Comparison of ENCODE assay signal across 9 cellular contexts in genomic region chr2:36354816-36355156, GRCh38. TPM values are rescaled to one million over a fixed set of nuclear protein-coding genes. Genes with fewer than 3 reads are reported as not detected.
A peak's percentile ranks its signal among the peaks of the same experiment; 100 is the strongest.
DNase-seq lines count a peak whose midpoint lies in the region; ATAC-seq and TF ChIP-seq lines count a peak whose summit lies in the region.
"Had no signal": no experiment of that assay in that cellular context is flagged by ENCODE, and none has a peak within 500 bp of the region (broad histone marks: within the 10 kb centered on the region; RNA-seq: fewer than 3 reads in every experiment).

No MANE protein-coding gene starts in this region.

- H3K36me3 Mint-ChIP-seq in endodermal cell (ENCODE audit: low read depth): no peaks in the 10 kb centered on the region
- no peaks in the 10 kb centered on the region for H3K36me3 Mint-ChIP-seq in nephron (ENCODE audit: low read depth)

- DNase-seq in AG09309 (ENCODE audit: low read depth): no peak
- no peak for DNase-seq in OCI-LY7 (ENCODE audit: low spot score)
- DNase-seq in endodermal cell: no peak
- no peak for DNase-seq in NCI-H1694 treated with DMSO at 0.1 percent for 48 hours (lab: John Stamatoyannopoulos, UW)
- no peak for DNase-seq in effector CD8-positive, alpha-beta T cell (lab: John Stamatoyannopoulos, UW)
- DNase-seq: stimulated activated naive CD4-positive, alpha-beta T cell treated with Interleukin-2 at 50 U/mL for 16 hours had no signal

- H3K27me3 Mint-ChIP-seq in endodermal cell (ENCODE audit: insufficient read depth): peaks cover 14% of the 10 kb centered on the region
- peaks cover 29% of the 10 kb centered on the region for H3K27me3 Mint-ChIP-seq in nephron (ENCODE audit: low read depth)

- H3K9me3 ChIP-seq in OCI-LY7 (ENCODE audit: low read length): no peaks in the 10 kb centered on the region
- H3K9me3 ChIP-seq in endodermal cell (ENCODE audit: control insufficient read depth, low read length): no peaks in the 10 kb centered on the region

- no peaks in the 10 kb centered on the region for H3K9me2 ChIP-seq in OCI-LY7 (ENCODE audit: insufficient read depth, low read length)

- peaks cover 49% of the 10 kb centered on the region for H3K4me1 Mint-ChIP-seq in endodermal cell
- peaks cover 28% of the 10 kb centered on the region for H3K4me1 Mint-ChIP-seq in nephron

- no peak overlapping the region for H3K27ac ChIP-seq in OCI-LY7 (ENCODE audit: low read depth, low read length, poor library complexity, severe bottlenecking)
- H3K27ac ChIP-seq in endodermal cell (ENCODE audit: low read depth, low read length): no peak overlapping the region

- CTCF ChIA-PET in OCI-LY7 (lab: Charles Lee; ENCODE audit: unreplicated experiment): no interaction called here

- POLR2A ChIA-PET in OCI-LY7 (lab: Charles Lee): interaction anchor here (0.6 kb wide), 2 partner anchors 57 to 141 kb away, joined by 3 to 5 read pairs; no protein-coding TSS in a partner anchor

- TSS peak; percentile 64 for BruUV-seq in OCI-LY7 (replicated peaks; lab: Mats Ljungman, UMichigan)

- WGBS in endodermal cell (ENCODE audit: insufficient coverage in 1 of 2, insufficient read length in 1 of 2), 2 experiments: 15 to 16% methylated on average over 9 to 12 of the region's 12 CpGs

- H3K4me3 Mint-ChIP-seq in endodermal cell (peak overlapping the region; percentile 89), nephron (peak overlapping the region; percentile 84 to 85 (median 84))

- H3K27me3 ChIP-seq in endodermal cell (ENCODE audit: control insufficient read depth, insufficient read depth, low read length, poor library complexity, severe bottlenecking): peaks cover 10% of the 10 kb centered on the region

- H3K9ac ChIP-seq in endodermal cell (ENCODE audit: extremely low read depth, low read length, poor library complexity, severe bottlenecking): peak overlapping the region; percentile 24

- TF ChIP-seq CTCF in AG09309 (IDR thresholded peaks at IDR 0.05; ENCODE audit: control insufficient read depth, insufficient read depth, low read depth, low read length, missing control alignments) (no peak), OCI-LY7 (conservative IDR thresholded peaks at IDR 0.05; ENCODE audit: low read length) (no peak), endodermal cell (conservative IDR thresholded peaks at IDR 0.05) (no peak), nephron (IDR thresholded peaks at IDR 0.05; ENCODE audit: unreplicated experiment in 3 of 3) (no peak)

- H3K36me3 ChIP-seq in OCI-LY7 (ENCODE audit: insufficient read depth, low read length) (no peaks in the 10 kb centered on the region), endodermal cell (ENCODE audit: control insufficient read depth, insufficient read depth, low read length) (no peaks in the 10 kb centered on the region)

- H3K9me3 Mint-ChIP-seq in endodermal cell (no peaks in the 10 kb centered on the region), nephron (no peaks in the 10 kb centered on the region)

- peaks cover 53% of the 10 kb centered on the region for H3K4me1 ChIP-seq in OCI-LY7 (ENCODE audit: insufficient read depth, low read length, poor library complexity, severe bottlenecking)
- H3K4me1 ChIP-seq in endodermal cell (ENCODE audit: control insufficient read depth, insufficient read depth, low read length): peaks cover 3% of the 10 kb centered on the region

- peaks cover 22% of the 10 kb centered on the region; the same call in 1 of the 2 replicates for H3K79me2 ChIP-seq in OCI-LY7 (ENCODE audit: insufficient read depth, low read depth, low read length)

- H3K4me2 ChIP-seq in OCI-LY7 (ENCODE audit: low read length): peak overlapping the region; percentile 89; the same call in 1 of the 2 replicates

- peaks cover 18% of the 10 kb centered on the region; the same call in 1 of the 2 replicates for H4K20me1 ChIP-seq in OCI-LY7 (ENCODE audit: insufficient read depth, low read length)

- ATAC-seq in GM18519 (IDR thresholded peaks at IDR 0.05; ENCODE audit: low FRiP score, unreplicated experiment) (no peak), GM19351 (IDR thresholded peaks at IDR 0.05; ENCODE audit: unreplicated experiment) (no peak)

- H3K27ac Mint-ChIP-seq in endodermal cell (no peak overlapping the region), nephron (peak overlapping the region; percentile 23 to 81 (median 63))

- H2AFZ ChIP-seq in OCI-LY7 (ENCODE audit: low read length): no peak overlapping the region

- intact Hi-C loops in OCI-LY7 (cut with micrococcal nuclease; ENCODE audit: unreplicated experiment): loop anchor here (5.0 to 10.0 kb wide), 3 partner anchors 108 to 1300 kb away; partner anchors contain the start of genes GPATCH11 and HEATR5B

- H3K4me3 ChIP-seq in AG09309 (ENCODE audit: control insufficient read depth, low read depth, low read length) (peak overlapping the region; percentile 96), OCI-LY7 (ENCODE audit: low read depth, low read length, poor library complexity, severe bottlenecking) (no peak overlapping the region), endodermal cell (ENCODE audit: low read length) (peak overlapping the region; percentile 86)

RNA-seq across cellular contexts. Expression of gene CRIM1, which starts 0.8 kb away (rescaled TPM):
- total RNA-seq in OCI-LY7 (2014; rRNA removed; shearing (Covaris generic)): 24.5 and 37.0 TPM in 2 replicates
- 43.6 and 47.4 TPM in 2 replicates for total RNA-seq in OCI-LY7 (2022)
- total RNA-seq in endodermal cell: 10 to 100 TPM; 26.7 to 26.9 TPM
- 14.9 TPM for polyA plus RNA-seq in endodermal cell (2013, experiment 1 of 2)
- polyA plus RNA-seq in endodermal cell (2013, experiment 2 of 2): 15.4 TPM
